ENCODE assay signal across 12 cellular contexts in the genomic region with DNA sequence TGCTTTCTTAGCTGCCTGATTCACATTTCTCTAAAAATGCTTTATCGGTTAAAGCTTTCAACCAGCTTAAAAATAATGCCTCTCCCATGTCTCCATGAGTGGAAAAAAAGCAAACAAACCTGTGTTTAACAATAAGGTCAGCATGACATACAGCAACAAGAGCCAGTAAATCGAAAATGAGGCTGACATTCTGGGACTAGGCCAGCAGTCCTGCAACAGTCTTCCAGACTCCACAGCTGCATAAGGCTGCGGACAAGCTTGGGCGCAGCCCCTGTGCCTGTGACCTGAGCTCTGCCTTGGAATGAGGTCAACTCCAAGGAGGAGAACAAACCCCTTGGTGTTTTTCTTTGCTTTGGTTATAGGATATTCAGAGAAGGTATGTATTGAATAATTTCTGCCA.
DNase-seq lines count a peak whose midpoint lies in the region; ATAC-seq, FAIRE-seq and TF ChIP-seq lines count a peak whose summit lies in the region.
"Had no signal": no experiment of that assay in that cellular context is flagged by ENCODE, and none has a peak within 500 bp of the region (broad histone marks: within the 10 kb centered on the region; RNA-seq: fewer than 3 reads in every experiment).

No MANE protein-coding gene starts in this region.

- no peak overlapping the region for H2BK5ac ChIP-seq in H1 (ENCODE audit: low read depth, low read length)

- no peak overlapping the region for H3K14ac ChIP-seq in H1 (ENCODE audit: insufficient read length)

- no peak for ATAC-seq in GM19467 (IDR thresholded peaks at IDR 0.05; ENCODE audit: unreplicated experiment)
- ATAC-seq in GM19035 (IDR thresholded peaks at IDR 0.05; ENCODE audit: unreplicated experiment): no peak
- ATAC-seq: activated CD4-positive, CD25-positive, alpha-beta regulatory T cell treated with anti-CD3 and anti-CD28 coated beads, Interleukin-2, amount 50 U/mL, for 24 hours had no signal

- H3K56ac ChIP-seq in H1 (replicated peaks; ENCODE audit: insufficient read length, low read depth, low read length): no peak overlapping the region

- no peak overlapping the region for H3K4me2 ChIP-seq in H1 (ENCODE audit: insufficient read depth in 1 of 2, low read depth in 2 of 2, low read length in 2 of 2)

- no peaks in the 10 kb centered on the region for H3K79me1 ChIP-seq in H1 (ENCODE audit: low read depth, low read length)

- H4K20me1 ChIP-seq in H1 (replicated peaks in 1 of 2; ENCODE audit: control insufficient read depth in 1 of 2, insufficient read depth in 2 of 2, low read length in 2 of 2): no peaks in the 10 kb centered on the region

- intact Hi-C loops in kidney (cut with DNase I) (no loop called here), testis (cut with DNase I; ENCODE audit: low total_unique reads) (no loop called here)

- no peak overlapping the region for H4K91ac ChIP-seq in H1 (replicated peaks; ENCODE audit: insufficient read length, low read length)

- H2BK15ac ChIP-seq in H1 (ENCODE audit: low read length): no peak overlapping the region

- no peak for TF ChIP-seq EP300 in H1 (IDR thresholded peaks at IDR 0.05; ENCODE audit: borderline replicate concordance in 1 of 2, low read depth in 2 of 2, low read length in 2 of 2)

- H3K4me3 ChIP-seq in SJCRH30: no peak overlapping the region
- no peak overlapping the region for H3K4me3 ChIP-seq in H1 (ENCODE audit: extremely low read depth in 1 of 4, insufficient read depth in 2 of 4, low read depth in 3 of 4, low read length in 4 of 4)
- H3K4me3 ChIP-seq in kidney (ENCODE audit: low read length in 2 of 2): no peak overlapping the region
- H3K4me3 ChIP-seq in testis: no peak overlapping the region
- H3K4me3 ChIP-seq: SK-N-MC, spleen had no signal

- H3K79me2 ChIP-seq in H1 (ENCODE audit: control insufficient read depth in 1 of 2, insufficient read depth in 2 of 2, low read length in 2 of 2): no peaks in the 10 kb centered on the region

- H3K18ac ChIP-seq in H1 (ENCODE audit: extremely low read depth, low read length): no peak overlapping the region

- no peak overlapping the region for H2AK5ac ChIP-seq in H1 (ENCODE audit: low read depth, low read length)

- FAIRE-seq in H1 (lab: Jason Lieb, UNC): no peak
- FAIRE-seq in kidney (lab: Jason Lieb, UNC): no peak

- TF ChIP-seq CTCF in H1 (IDR thresholded peaks at IDR 0.05; ENCODE audit: control extremely low read depth in 1 of 3, insufficient read depth in 1 of 3, low read depth in 1 of 3, low read length in 3 of 3): no peak
- TF ChIP-seq CTCF in kidney (IDR thresholded peaks at IDR 0.05; ENCODE audit: borderline replicate concordance, extremely low read depth, insufficient read depth): no peak
- no peak for TF ChIP-seq CTCF in testis (IDR thresholded peaks at IDR 0.05)

- H3K9ac ChIP-seq in H1 (replicated peaks in 1 of 4; ENCODE audit: extremely low read depth in 1 of 4, low read depth in 3 of 4, low read length in 3 of 4) (no peak overlapping the region), kidney (ENCODE audit: low read length in 2 of 2) (no peak overlapping the region)

- H3K4me1 ChIP-seq in SJCRH30: no peaks in the 10 kb centered on the region
- no peaks in the 10 kb centered on the region for H3K4me1 ChIP-seq in H1 (replicated peaks in 1 of 4; ENCODE audit: control insufficient read depth in 3 of 4, insufficient read depth in 4 of 4, low read length in 3 of 4)
- H3K4me1 ChIP-seq in kidney (ENCODE audit: control insufficient read depth in 1 of 2, insufficient read depth in 1 of 2, low read depth in 1 of 2, low read length in 2 of 2): no peaks in the 10 kb centered on the region
- H3K4me1 ChIP-seq in testis: no peaks in the 10 kb centered on the region
- H3K4me1 ChIP-seq: spleen had no signal

- POLR2A ChIA-PET in H1 (lab: Charles Lee; ENCODE audit: partially characterized antibody): no interaction called here

- DNase-seq in SJCRH30 (peak; percentile 11 to 20), H1 (ENCODE audit: low read depth in 1 of 2, low spot score in 2 of 2) (no peak), kidney (peak; percentile 67), testis (peak; percentile 80), A172 (ENCODE audit: low spot score) (no peak)
- DNase-seq: activated effector memory CD4-positive, alpha-beta T cell treated with anti-CD3 and anti-CD28 coated beads, Interleukin-2, amount 50 U/mL, for 16 hours; NCI-H526; spleen had no signal

- no peaks in the 10 kb centered on the region for H3K36me3 ChIP-seq in SJCRH30
- H3K36me3 ChIP-seq in H1 (ENCODE audit: control insufficient read depth in 2 of 4, insufficient read depth in 4 of 4, low read length in 3 of 4): no peaks in the 10 kb centered on the region
- H3K36me3 ChIP-seq in kidney (ENCODE audit: control insufficient read depth in 1 of 2, insufficient read depth in 2 of 2, low read length in 2 of 2): no peaks in the 10 kb centered on the region
- H3K36me3 ChIP-seq in testis (ENCODE audit: low read depth, missing control alignments): no peaks in the 10 kb centered on the region
- H3K36me3 ChIP-seq: spleen had no signal

- no peak for TF ChIP-seq RAD21 in H1 (IDR thresholded peaks at IDR 0.05 in 1 of 2, conservative IDR thresholded peaks at IDR 0.05 in 1 of 2; ENCODE audit: low read depth in 2 of 2, low read length in 2 of 2)

- H2BK20ac ChIP-seq in H1 (ENCODE audit: low read length): no peak overlapping the region

- H3K23me2 ChIP-seq in H1 (ENCODE audit: low read depth, low read length): no peaks in the 10 kb centered on the region

- no peak overlapping the region for H3K23ac ChIP-seq in H1 (ENCODE audit: insufficient read length)

- peak overlapping the region; percentile 88 for H2AFZ ChIP-seq in H1 (ENCODE audit: low read length)

- no peak overlapping the region for H4K5ac ChIP-seq in H1 (ENCODE audit: insufficient read length, low read depth, low read length)

- no peak overlapping the region for H2BK12ac ChIP-seq in H1 (ENCODE audit: low read depth, low read length)

- H3K27me3 ChIP-seq in SJCRH30 (no peaks in the 10 kb centered on the region), H1 (replicated peaks in 1 of 4; ENCODE audit: control insufficient read depth in 3 of 4, extremely low read depth in 1 of 4, insufficient read depth in 3 of 4, low read length in 3 of 4) (no peaks in the 10 kb centered on the region), testis (no peaks in the 10 kb centered on the region)
- H3K27me3 ChIP-seq: spleen had no signal

- no peak for TF ChIP-seq POLR2A in H1 (IDR thresholded peaks at IDR 0.05; ENCODE audit: control extremely low read depth in 1 of 2, low read depth in 2 of 2, low read length in 2 of 2)
- no peak for TF ChIP-seq POLR2A in testis (IDR thresholded peaks at IDR 0.05)

- H3K27ac ChIP-seq in SJCRH30: no peak overlapping the region
- no peak overlapping the region for H3K27ac ChIP-seq in H1 (ENCODE audit: low read depth, low read length)
- no peak overlapping the region for H3K27ac ChIP-seq in kidney (ENCODE audit: low read depth in 2 of 2, low read length in 2 of 2)
- H3K27ac ChIP-seq in testis: peak overlapping the region in 1 of 2 donors; percentile 57
- H3K27ac ChIP-seq: SK-N-MC, spleen had no signal

- WGBS in H1 (ENCODE audit: extremely low coverage in 1 of 2, insufficient coverage in 1 of 2, insufficient read length in 1 of 2, insufficient replicate concordance in 2 of 2, low coverage in 1 of 2, low lambda C conversion rate in 2 of 2, missing lambda C conversion rate in 1 of 2), 2 experiments: 72% methylated on average over 4 of the region's 4 CpGs; no CpG with 5 or more reads in 1 of the 2 experiments
- WGBS in testis, 2 donors: 32 to 53% methylated on average over 4 of the region's 4 CpGs

- H3K9me3 ChIP-seq in SJCRH30 (replicated peaks): no peaks in the 10 kb centered on the region
- H3K9me3 ChIP-seq in H1 (ENCODE audit: insufficient read depth in 2 of 2, low read depth in 1 of 2, low read length in 1 of 2): no peaks in the 10 kb centered on the region
- no peaks in the 10 kb centered on the region for H3K9me3 ChIP-seq in kidney (ENCODE audit: control insufficient read depth in 1 of 2, low read length in 2 of 2)
- H3K9me3 ChIP-seq in testis: no peaks in the 10 kb centered on the region
- H3K9me3 ChIP-seq: spleen had no signal

- no peak overlapping the region for H2BK120ac ChIP-seq in H1 (replicated peaks; ENCODE audit: low read depth, low read length)

- CTCF ChIA-PET in H1 (lab: Charles Lee; ENCODE audit: partially characterized antibody): interaction anchor here (0.6 to 1.4 kb wide), 5 partner anchors 12 to 730 kb away, joined by 3 to 4 read pairs (median 3); no protein-coding TSS in a partner anchor

- no peak overlapping the region for H3K4ac ChIP-seq in H1 (replicated peaks; ENCODE audit: insufficient read length, low read depth, low read length)

- no peak overlapping the region for H4K8ac ChIP-seq in H1 (ENCODE audit: extremely low read depth, insufficient read depth, low read length)

TF ChIP-seq in H1, 55 proteins besides CTCF, POLR2A, EP300 and RAD21:
- no peak for TF ChIP-seq CTBP2 (IDR thresholded peaks at IDR 0.05; ENCODE audit: borderline replicate concordance, insufficient read depth, insufficient read length, low read length)
- no peak for TF ChIP-seq MAFK (IDR thresholded peaks at IDR 0.05; ENCODE audit: low read depth, low read length)
- TF ChIP-seq KDM4A (IDR thresholded peaks at IDR 0.05; ENCODE audit: low read depth, low read length, severe bottlenecking): no peak
- TF ChIP-seq, protein P1, sequence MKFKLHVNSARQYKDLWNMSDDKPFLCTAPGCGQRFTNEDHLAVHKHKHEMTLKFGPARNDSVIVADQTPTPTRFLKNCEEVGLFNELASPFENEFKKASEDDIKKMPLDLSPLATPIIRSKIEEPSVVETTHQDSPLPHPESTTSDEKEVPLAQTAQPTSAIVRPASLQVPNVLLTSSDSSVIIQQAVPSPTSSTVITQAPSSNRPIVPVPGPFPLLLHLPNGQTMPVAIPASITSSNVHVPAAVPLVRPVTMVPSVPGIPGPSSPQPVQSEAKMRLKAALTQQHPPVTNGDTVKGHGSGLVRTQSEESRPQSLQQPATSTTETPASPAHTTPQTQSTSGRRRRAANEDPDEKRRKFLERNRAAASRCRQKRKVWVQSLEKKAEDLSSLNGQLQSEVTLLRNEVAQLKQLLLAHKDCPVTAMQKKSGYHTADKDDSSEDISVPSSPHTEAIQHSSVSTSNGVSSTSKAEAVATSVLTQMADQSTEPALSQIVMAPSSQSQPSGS (IDR thresholded peaks at IDR 0.05; ENCODE audit: low read length): no peak

Comparison
In these comparisons a context has a peak if more than half of its experiments do, and no peak if none do; other contexts are left out.
1. DNase-seq: peak in SJCRH30 (2 of 2), kidney (single experiment) and testis (single experiment); none in H1 (0 of 2) and A172 (single experiment).